Comparison of ENCODE assay signal across 31 cellular contexts in genomic region chr4:146212781-146213180, GRCh38. TPM values are rescaled to one million over a fixed set of nuclear protein-coding genes. Genes with fewer than 3 reads are reported as not detected.
"Had no signal": no experiment of that assay in that cellular context is flagged by ENCODE, and none has a peak within 500 bp of the region (broad histone marks: within the 10 kb centered on the region; RNA-seq: fewer than 3 reads in every experiment).

No MANE protein-coding gene starts in this region.

- H3K36me3 ChIP-seq: ascending aorta, brain microvascular endothelial cell, cardiac muscle cell, Peyer's patch had no signal

- H3K27me3 ChIP-seq: ascending aorta, brain microvascular endothelial cell, Peyer's patch had no signal

- ATAC-seq: activated CD8-positive, alpha-beta T cell treated with anti-CD3 and anti-CD28 coated beads, Interleukin-2, amount 10 ng/mL, durations not matched to agents 7 days and 5 days; activated naive CD4-positive, alpha-beta T cell treated with anti-CD3 and anti-CD28 coated beads, Interleukin-2, amount 50 U/mL, for 72 hours; activated naive CD8-positive, alpha-beta T cell treated with anti-CD3 and anti-CD28 coated beads, Interleukin-2, amount 50 U/mL, for 24 hours; T-helper 17 cell had no signal

- H3K4me1 ChIP-seq: ascending aorta, Peyer's patch had no signal

- H3K4me3 ChIP-seq: ascending aorta, cardiac muscle cell, Peyer's patch had no signal

- H3K9me3 ChIP-seq: ascending aorta, Peyer's patch had no signal

- DNase-seq: activated CD4-positive, alpha-beta T cell treated with anti-CD3 and anti-CD28 coated beads for 48 hours; activated CD4-positive, alpha-beta T cell treated with anti-CD3 and anti-CD28 coated beads, Interleukin-2, amount 50 U/mL, for 4 hours; activated CD4-positive, CD25-positive, alpha-beta regulatory T cell treated with anti-CD3 and anti-CD28 coated beads, Interleukin-2, amount 50 U/mL, for 72 hours; activated CD8-positive, alpha-beta memory T cell treated with anti-CD3 and anti-CD28 coated beads, Interleukin-2, amount 50 U/mL, for 48 hours; activated CD8-positive, alpha-beta T cell treated with anti-CD3 and anti-CD28 coated beads, Interleukin-2, amount 10 ng/mL, durations not matched to agents 7 days and 5 days; activated effector memory CD4-positive, alpha-beta T cell treated with anti-CD3 and anti-CD28 coated beads, Interleukin-2, amount 50 U/mL, for 16 hours; activated naive CD4-positive, alpha-beta T cell treated with Interleukin-2 at 50 U/mL for 16 hours; activated naive CD8-positive, alpha-beta T cell treated with anti-CD3 and anti-CD28 coated beads, Interleukin-2, amount 50 U/mL, for 24 hours; activated T-cell treated with anti-CD3 and anti-CD28 coated beads, Interleukin-2, amount 50 U/mL, for 24 hours; amniotic stem cell; brain microvascular endothelial cell; KG1; NCI-H1105; NCI-H1436; NCI-H1694 treated with DMSO at 0.1 percent for 48 hours; NCI-H2029 treated with DMSO at 0.1 percent for 48 hours; NCI-H345; NCI-H510A; NCI-H69; NK-92 treated with Interleukin-12 subunit alpha and Interleukin-12 subunit beta, amount 100 ng/mL, for 24 hours; OCI-M1; Peyer's patch; SHP77 treated with DMSO at 0.1 percent for 48 hours; T-helper 17 cell; T-helper 9 cell had no signal

- H3K27ac ChIP-seq: ascending aorta, brain microvascular endothelial cell, cardiac muscle cell, Peyer's patch had no signal

RNA-seq across cellular contexts. Expression of gene REELD1, which starts 1.6 kb away (rescaled TPM):
- total RNA-seq: activated CD8-positive, alpha-beta T cell treated with anti-CD3 and anti-CD28 coated beads, Interleukin-2, amount 10 ng/mL, durations not matched to agents 7 days and 5 days; activated T-helper 1 cell treated with anti-CD3 and anti-CD28 coated beads, Interleukin-12 subunit alpha, Interleukin-12 subunit beta, Interleukin-2, Interleukin-4 antibody, amounts not matched to agents 30 ng/mL and 10 ng/mL and 1 ng/mL, durations not matched to agents 14 hours and 24 hours and 36 hours; ascending aorta; cardiac muscle cell; LHCN-M2; MCF 10A had no signal
- polyA plus RNA-seq: cardiac muscle cell had no signal
